Comparison of ENCODE assay signal across 8 cellular contexts in the genomic region with DNA sequence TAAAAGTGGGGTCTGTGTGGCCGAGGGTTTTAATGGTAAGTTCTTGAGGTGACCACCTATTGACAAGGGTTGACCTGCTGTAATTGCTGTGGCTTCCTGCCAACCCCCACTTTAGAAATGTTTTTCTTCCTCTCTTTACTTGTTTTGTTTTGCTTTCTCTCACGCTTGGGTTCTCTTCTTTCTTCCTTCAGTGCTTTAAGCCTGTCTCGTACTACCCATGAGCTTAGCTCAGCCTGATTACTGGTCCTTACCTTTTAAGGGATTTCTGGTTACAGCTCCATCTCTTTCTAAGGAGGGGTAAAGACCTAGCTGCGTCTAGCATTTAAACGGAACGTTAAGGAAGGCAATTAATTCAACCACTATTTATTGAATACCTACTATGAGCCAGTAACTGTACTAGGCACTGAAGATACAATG. TPM values are rescaled to one million over a fixed set of nuclear protein-coding genes. Genes with fewer than 3 reads are reported as not detected.
DNase-seq lines count a peak whose midpoint lies in the region; ATAC-seq and TF ChIP-seq lines count a peak whose summit lies in the region.

No MANE protein-coding gene starts in this region.

- WGBS in ectodermal cell, 2 experiments: 0 to 1% methylated on average over 6 of the region's 6 CpGs

- H3K36me3 ChIP-seq in OCI-LY7 (ENCODE audit: insufficient read depth, low read length) (no peaks in the 10 kb centered on the region), ectodermal cell (ENCODE audit: control insufficient read depth, insufficient read depth, low read length) (no peaks in the 10 kb centered on the region), muscle layer of duodenum (ENCODE audit: control insufficient read depth in 1 of 2, insufficient read depth in 2 of 2, low read length in 2 of 2) (peaks cover 0 to 10% of the 10 kb centered on the region in 2 donors)

- H2AFZ ChIP-seq in OCI-LY7 (ENCODE audit: low read length): peak overlapping the region; percentile 87

- CTCF ChIA-PET in OCI-LY7 (lab: Charles Lee; ENCODE audit: unreplicated experiment): no interaction called here

- H3K4me1 ChIP-seq in OCI-LY7 (ENCODE audit: insufficient read depth, low read length, poor library complexity, severe bottlenecking) (peaks cover 25% of the 10 kb centered on the region), ectodermal cell (ENCODE audit: control insufficient read depth, insufficient read depth, low read length) (peaks cover 22% of the 10 kb centered on the region), muscle layer of duodenum (ENCODE audit: control insufficient read depth in 1 of 2, insufficient read depth in 2 of 2, low read length in 2 of 2) (peaks cover 4 to 7% of the 10 kb centered on the region in 2 donors)

- TF ChIP-seq CTCF in OCI-LY7 (conservative IDR thresholded peaks at IDR 0.05; ENCODE audit: low read length): no peak

- H3K4me3 ChIP-seq in OCI-LY7 (ENCODE audit: low read depth, low read length, poor library complexity, severe bottlenecking): peak overlapping the region; percentile 100
- peak overlapping the region; percentile 81 for H3K4me3 ChIP-seq in ectodermal cell (ENCODE audit: insufficient read depth, low read depth, low read length)
- peak overlapping the region; percentile 97 to 99 for H3K4me3 ChIP-seq in muscle layer of duodenum (ENCODE audit: low read depth in 1 of 2, low read length in 2 of 2)

- ATAC-seq in GM18867 (IDR thresholded peaks at IDR 0.05; ENCODE audit: unreplicated experiment): peak; percentile 26
- ATAC-seq in HG03060 (IDR thresholded peaks at IDR 0.05; ENCODE audit: low read depth, unreplicated experiment): peak; percentile 5

- intact Hi-C loops in OCI-LY7 (cut with micrococcal nuclease; ENCODE audit: unreplicated experiment): loop anchor here (2.0 kb wide), 1 partner anchor 245 kb away; a partner anchor contains a TSS

- no peaks in the 10 kb centered on the region for H3K9me2 ChIP-seq in OCI-LY7 (ENCODE audit: insufficient read depth, low read length)

- H3K4me2 ChIP-seq in OCI-LY7 (ENCODE audit: low read length): peak overlapping the region; percentile 69

- peak; percentile 35 for DNase-seq in Ammon's horn (ENCODE audit: low spot score)
- peak; percentile 37 for DNase-seq in OCI-LY7 (ENCODE audit: low spot score)
- no peak for DNase-seq in NCI-H1930 (lab: John Stamatoyannopoulos, UW)
- DNase-seq in mesenteric fat pad (ENCODE audit: low spot score): no peak

- H4K20me1 ChIP-seq in OCI-LY7 (ENCODE audit: insufficient read depth, low read length): peaks cover 31% of the 10 kb centered on the region

- peak overlapping the region; percentile 87 for H3K27ac ChIP-seq in OCI-LY7 (ENCODE audit: low read depth, low read length, poor library complexity, severe bottlenecking)
- peak overlapping the region; percentile 53 for H3K27ac ChIP-seq in ectodermal cell (ENCODE audit: insufficient read depth, low read depth, low read length, poor library complexity, severe bottlenecking)
- H3K27ac ChIP-seq in muscle layer of duodenum (ENCODE audit: low read length): peak overlapping the region; percentile 100

- no peaks in the 10 kb centered on the region for H3K9me3 ChIP-seq in OCI-LY7 (ENCODE audit: low read length)
- no peaks in the 10 kb centered on the region for H3K9me3 ChIP-seq in ectodermal cell (ENCODE audit: control insufficient read depth, low read length)
- no peaks in the 10 kb centered on the region for H3K9me3 ChIP-seq in muscle layer of duodenum (ENCODE audit: control insufficient read depth in 1 of 2, low read length in 2 of 2)

- POLR2A ChIA-PET in OCI-LY7 (lab: Charles Lee): interaction anchor here (0.6 to 0.8 kb wide), 2 partner anchors 12 to 251 kb away, joined by 3 read pairs; no protein-coding TSS in a partner anchor

- H3K27me3 ChIP-seq in ectodermal cell (ENCODE audit: control insufficient read depth, insufficient read depth, low read length, poor library complexity, severe bottlenecking) (no peaks in the 10 kb centered on the region), muscle layer of duodenum (ENCODE audit: low read depth, low read length) (no peaks in the 10 kb centered on the region)

- H3K79me2 ChIP-seq in OCI-LY7 (ENCODE audit: insufficient read depth, low read depth, low read length): peaks cover 46% of the 10 kb centered on the region

- TSS peak; percentile 86 for BruUV-seq in OCI-LY7 (replicated peaks; lab: Mats Ljungman, UMichigan)

RNA-seq across cellular contexts. Expression of a gene that starts 0.7 kb away (rescaled TPM):
- total RNA-seq in OCI-LY7 (2014; rRNA removed; shearing (Covaris generic)): 44.5 and 75.3 TPM in 2 replicates
- 65.1 and 75.2 TPM in 2 replicates for total RNA-seq in OCI-LY7 (2022)
- polyA plus RNA-seq in ectodermal cell (2013, experiment 1 of 4): 51.5 TPM
- 55.5 TPM for polyA plus RNA-seq in ectodermal cell (2013, experiment 2 of 4)
- 51.4 TPM for polyA plus RNA-seq in ectodermal cell (2013, experiment 3 of 4)
- 47.5 TPM for polyA plus RNA-seq in ectodermal cell (2013, experiment 4 of 4)
- 63.7 TPM for total RNA-seq in mesenteric fat pad

Comparison
In these comparisons a context has a peak if more than half of its experiments do, and no peak if none do; other contexts are left out.
1. DNase-seq: peak in Ammon's horn (single experiment) and OCI-LY7 (single experiment); none in NCI-H1930 (0 of 2) and mesenteric fat pad (single experiment).
2. Peak in every context shown above with its lines, with median percentiles within 50 percentile points of each other: H3K27ac ChIP-seq and H3K4me3 ChIP-seq.